ENCODE assay signal across 1 cellular context in the genomic region with DNA sequence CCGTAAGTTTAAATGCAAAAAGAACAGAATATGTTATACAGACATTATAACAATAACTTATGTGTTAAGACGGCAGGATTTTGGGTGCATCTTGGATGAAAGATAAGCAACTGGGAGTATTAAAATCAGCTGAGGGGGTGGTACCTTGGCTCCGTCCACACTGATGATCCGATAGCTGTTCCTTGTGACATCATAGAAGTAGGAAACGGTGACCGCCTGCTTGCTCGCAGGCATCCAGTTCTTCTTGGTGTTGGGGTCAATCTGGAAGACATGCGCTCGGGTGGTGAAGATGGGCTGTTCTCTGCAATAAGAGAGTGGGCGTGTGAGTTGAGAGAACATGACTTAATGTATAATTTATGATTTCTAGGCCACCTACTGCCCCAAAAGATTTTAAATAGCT.
TF ChIP-seq lines count a peak whose summit lies in the region.

No MANE protein-coding gene starts in this region.

TF ChIP-seq in K562, 482 proteins besides CTCF, POLR2A, EP300 and RAD21 (continued from another document and continues in another):
- TF ChIP-seq PHF21A (IDR thresholded peaks at IDR 0.05; ENCODE audit: borderline replicate concordance, low read depth) (no peak), RFX7 (CRISPR knock-in tag; IDR thresholded peaks at IDR 0.05) (no peak), ELF1 (tag; IDR thresholded peaks at IDR 0.05) (0 out of 2 replicates have a peak, but pooled peaks have one; percentile 22), RBM25 (IDR thresholded peaks at IDR 0.05; ENCODE audit: low read depth, low read length, severe bottlenecking) (no peak), HNRNPK (IDR thresholded peaks at IDR 0.05; ENCODE audit: low read depth, low read length, poor library complexity, severe bottlenecking) (no peak), ZBTB1 (CRISPR knock-in tag; IDR thresholded peaks at IDR 0.05; ENCODE audit: borderline replicate concordance, low read depth) (no peak), CBFA2T3 (IDR thresholded peaks at IDR 0.05) (0 out of 2 replicates have a peak, but pooled peaks have one; percentile 5), TRIM24 (IDR thresholded peaks at IDR 0.05) (no peak), CC2D1A (IDR thresholded peaks at IDR 0.05) (no peak), ASH1L (IDR thresholded peaks at IDR 0.05; ENCODE audit: borderline replicate concordance, low read depth, partially characterized antibody) (no peak), NCOA2 (IDR thresholded peaks at IDR 0.05; ENCODE audit: partially characterized antibody in 2 of 2) (no peak), ATF1 (CRISPR knock-in tag; IDR thresholded peaks at IDR 0.05) (no peak), ATF1 (tag; IDR thresholded peaks at IDR 0.05) (peak; percentile 79), NFATC3 (IDR thresholded peaks at IDR 0.05) (no peak), KLF13 (tag; IDR thresholded peaks at IDR 0.05; ENCODE audit: borderline replicate concordance, low read depth) (no peak), HOXB6 (CRISPR knock-in tag; IDR thresholded peaks at IDR 0.05; ENCODE audit: borderline replicate concordance) (no peak), PYGO2 (tag; IDR thresholded peaks at IDR 0.05) (no peak), SMARCA4 (IDR thresholded peaks at IDR 0.05) (peak; percentile 11; the same call in 1 of the 2 replicates), ARID1B (IDR thresholded peaks at IDR 0.05) (0 out of 2 replicates have a peak, but pooled peaks have one; percentile 16), ZNF408 (CRISPR knock-in tag; IDR thresholded peaks at IDR 0.05; ENCODE audit: low read depth) (no peak), MTA2 (IDR thresholded peaks at IDR 0.05; ENCODE audit: low read depth) (no peak), ARNT (IDR thresholded peaks at IDR 0.05) (no peak), KLF16 (IDR thresholded peaks at IDR 0.05) (0 out of 2 replicates have a peak, but pooled peaks have one; percentile 12), MCM7 (IDR thresholded peaks at IDR 0.05) (no peak), FOXA3 (CRISPR knock-in tag; conservative IDR thresholded peaks at IDR 0.05 in 1 of 2, IDR thresholded peaks at IDR 0.05 in 1 of 2) (no peak), RAD51 (IDR thresholded peaks at IDR 0.05; ENCODE audit: borderline replicate concordance, low read depth) (no peak)
- TF ChIP-seq, protein P1, sequence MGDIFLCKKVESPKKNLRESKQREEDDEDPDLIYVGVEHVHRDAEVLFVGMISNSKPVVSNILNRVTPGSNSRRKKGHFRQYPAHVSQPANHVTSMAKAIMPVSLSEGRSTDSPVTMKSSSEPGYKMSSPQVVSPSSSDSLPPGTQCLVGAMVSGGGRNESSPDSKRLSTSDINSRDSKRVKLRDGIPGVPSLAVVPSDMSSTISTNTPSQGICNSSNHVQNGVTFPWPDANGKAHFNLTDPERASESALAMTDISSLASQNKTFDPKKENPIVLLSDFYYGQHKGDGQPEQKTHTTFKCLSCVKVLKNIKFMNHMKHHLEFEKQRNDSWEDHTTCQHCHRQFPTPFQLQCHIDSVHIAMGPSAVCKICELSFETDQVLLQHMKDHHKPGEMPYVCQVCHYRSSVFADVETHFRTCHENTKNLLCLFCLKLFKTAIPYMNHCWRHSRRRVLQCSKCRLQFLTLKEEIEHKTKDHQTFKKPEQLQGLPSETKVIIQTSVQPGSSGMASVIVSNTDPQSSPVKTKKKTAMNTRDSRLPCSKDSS (IDR thresholded peaks at IDR 0.05; ENCODE audit: low read depth, partially characterized antibody): no peak
- TF ChIP-seq, protein P2, sequence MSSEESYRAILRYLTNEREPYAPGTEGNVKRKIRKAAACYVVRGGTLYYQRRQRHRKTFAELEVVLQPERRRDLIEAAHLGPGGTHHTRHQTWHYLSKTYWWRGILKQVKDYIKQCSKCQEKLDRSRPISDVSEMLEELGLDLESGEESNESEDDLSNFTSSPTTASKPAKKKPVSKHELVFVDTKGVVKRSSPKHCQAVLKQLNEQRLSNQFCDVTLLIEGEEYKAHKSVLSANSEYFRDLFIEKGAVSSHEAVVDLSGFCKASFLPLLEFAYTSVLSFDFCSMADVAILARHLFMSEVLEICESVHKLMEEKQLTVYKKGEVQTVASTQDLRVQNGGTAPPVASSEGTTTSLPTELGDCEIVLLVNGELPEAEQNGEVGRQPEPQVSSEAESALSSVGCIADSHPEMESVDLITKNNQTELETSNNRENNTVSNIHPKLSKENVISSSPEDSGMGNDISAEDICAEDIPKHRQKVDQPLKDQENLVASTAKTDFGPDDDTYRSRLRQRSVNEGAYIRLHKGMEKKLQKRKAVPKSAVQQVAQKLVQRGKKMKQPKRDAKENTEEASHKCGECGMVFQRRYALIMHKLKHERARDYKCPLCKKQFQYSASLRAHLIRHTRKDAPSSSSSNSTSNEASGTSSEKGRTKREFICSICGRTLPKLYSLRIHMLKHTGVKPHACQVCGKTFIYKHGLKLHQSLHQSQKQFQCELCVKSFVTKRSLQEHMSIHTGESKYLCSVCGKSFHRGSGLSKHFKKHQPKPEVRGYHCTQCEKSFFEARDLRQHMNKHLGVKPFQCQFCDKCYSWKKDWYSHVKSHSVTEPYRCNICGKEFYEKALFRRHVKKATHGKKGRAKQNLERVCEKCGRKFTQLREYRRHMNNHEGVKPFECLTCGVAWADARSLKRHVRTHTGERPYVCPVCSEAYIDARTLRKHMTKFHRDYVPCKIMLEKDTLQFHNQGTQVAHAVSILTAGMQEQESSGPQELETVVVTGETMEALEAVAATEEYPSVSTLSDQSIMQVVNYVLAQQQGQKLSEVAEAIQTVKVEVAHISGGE (CRISPR knock-in tag; IDR thresholded peaks at IDR 0.05): no peak
- TF ChIP-seq, protein P3, sequence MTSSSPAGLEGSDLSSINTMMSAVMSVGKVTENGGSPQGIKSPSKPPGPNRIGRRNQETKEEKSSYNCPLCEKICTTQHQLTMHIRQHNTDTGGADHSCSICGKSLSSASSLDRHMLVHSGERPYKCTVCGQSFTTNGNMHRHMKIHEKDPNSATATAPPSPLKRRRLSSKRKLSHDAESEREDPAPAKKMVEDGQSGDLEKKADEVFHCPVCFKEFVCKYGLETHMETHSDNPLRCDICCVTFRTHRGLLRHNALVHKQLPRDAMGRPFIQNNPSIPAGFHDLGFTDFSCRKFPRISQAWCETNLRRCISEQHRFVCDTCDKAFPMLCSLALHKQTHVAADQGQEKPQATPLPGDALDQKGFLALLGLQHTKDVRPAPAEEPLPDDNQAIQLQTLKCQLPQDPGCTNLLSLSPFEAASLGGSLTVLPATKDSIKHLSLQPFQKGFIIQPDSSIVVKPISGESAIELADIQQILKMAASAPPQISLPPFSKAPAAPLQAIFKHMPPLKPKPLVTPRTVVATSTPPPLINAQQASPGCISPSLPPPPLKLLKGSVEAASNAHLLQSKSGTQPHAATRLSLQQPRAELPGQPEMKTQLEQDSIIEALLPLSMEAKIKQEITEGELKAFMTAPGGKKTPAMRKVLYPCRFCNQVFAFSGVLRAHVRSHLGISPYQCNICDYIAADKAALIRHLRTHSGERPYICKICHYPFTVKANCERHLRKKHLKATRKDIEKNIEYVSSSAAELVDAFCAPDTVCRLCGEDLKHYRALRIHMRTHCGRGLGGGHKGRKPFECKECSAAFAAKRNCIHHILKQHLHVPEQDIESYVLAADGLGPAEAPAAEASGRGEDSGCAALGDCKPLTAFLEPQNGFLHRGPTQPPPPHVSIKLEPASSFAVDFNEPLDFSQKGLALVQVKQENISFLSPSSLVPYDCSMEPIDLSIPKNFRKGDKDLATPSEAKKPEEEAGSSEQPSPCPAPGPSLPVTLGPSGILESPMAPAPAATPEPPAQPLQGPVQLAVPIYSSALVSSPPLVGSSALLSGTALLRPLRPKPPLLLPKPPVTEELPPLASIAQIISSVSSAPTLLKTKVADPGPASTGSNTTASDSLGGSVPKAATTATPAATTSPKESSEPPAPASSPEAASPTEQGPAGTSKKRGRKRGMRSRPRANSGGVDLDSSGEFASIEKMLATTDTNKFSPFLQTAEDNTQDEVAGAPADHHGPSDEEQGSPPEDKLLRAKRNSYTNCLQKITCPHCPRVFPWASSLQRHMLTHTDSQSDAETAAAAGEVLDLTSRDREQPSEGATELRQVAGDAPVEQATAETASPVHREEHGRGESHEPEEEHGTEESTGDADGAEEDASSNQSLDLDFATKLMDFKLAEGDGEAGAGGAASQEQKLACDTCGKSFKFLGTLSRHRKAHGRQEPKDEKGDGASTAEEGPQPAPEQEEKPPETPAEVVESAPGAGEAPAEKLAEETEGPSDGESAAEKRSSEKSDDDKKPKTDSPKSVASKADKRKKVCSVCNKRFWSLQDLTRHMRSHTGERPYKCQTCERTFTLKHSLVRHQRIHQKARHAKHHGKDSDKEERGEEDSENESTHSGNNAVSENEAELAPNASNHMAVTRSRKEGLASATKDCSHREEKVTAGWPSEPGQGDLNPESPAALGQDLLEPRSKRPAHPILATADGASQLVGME (CRISPR knock-in tag; IDR thresholded peaks at IDR 0.05): no peak
- TF ChIP-seq, protein P4, sequence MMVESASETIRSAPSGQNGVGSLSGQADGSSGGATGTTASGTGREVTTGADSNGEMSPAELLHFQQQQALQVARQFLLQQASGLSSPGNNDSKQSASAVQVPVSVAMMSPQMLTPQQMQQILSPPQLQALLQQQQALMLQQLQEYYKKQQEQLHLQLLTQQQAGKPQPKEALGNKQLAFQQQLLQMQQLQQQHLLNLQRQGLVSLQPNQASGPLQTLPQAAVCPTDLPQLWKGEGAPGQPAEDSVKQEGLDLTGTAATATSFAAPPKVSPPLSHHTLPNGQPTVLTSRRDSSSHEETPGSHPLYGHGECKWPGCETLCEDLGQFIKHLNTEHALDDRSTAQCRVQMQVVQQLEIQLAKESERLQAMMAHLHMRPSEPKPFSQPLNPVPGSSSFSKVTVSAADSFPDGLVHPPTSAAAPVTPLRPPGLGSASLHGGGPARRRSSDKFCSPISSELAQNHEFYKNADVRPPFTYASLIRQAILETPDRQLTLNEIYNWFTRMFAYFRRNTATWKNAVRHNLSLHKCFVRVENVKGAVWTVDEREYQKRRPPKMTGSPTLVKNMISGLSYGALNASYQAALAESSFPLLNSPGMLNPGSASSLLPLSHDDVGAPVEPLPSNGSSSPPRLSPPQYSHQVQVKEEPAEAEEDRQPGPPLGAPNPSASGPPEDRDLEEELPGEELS (CRISPR knock-in tag; IDR thresholded peaks at IDR 0.05; ENCODE audit: borderline replicate concordance): no peak
- TF ChIP-seq, protein P5, sequence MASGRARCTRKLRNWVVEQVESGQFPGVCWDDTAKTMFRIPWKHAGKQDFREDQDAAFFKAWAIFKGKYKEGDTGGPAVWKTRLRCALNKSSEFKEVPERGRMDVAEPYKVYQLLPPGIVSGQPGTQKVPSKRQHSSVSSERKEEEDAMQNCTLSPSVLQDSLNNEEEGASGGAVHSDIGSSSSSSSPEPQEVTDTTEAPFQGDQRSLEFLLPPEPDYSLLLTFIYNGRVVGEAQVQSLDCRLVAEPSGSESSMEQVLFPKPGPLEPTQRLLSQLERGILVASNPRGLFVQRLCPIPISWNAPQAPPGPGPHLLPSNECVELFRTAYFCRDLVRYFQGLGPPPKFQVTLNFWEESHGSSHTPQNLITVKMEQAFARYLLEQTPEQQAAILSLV (tag; IDR thresholded peaks at IDR 0.05): no peak
- TF ChIP-seq, protein P6, sequence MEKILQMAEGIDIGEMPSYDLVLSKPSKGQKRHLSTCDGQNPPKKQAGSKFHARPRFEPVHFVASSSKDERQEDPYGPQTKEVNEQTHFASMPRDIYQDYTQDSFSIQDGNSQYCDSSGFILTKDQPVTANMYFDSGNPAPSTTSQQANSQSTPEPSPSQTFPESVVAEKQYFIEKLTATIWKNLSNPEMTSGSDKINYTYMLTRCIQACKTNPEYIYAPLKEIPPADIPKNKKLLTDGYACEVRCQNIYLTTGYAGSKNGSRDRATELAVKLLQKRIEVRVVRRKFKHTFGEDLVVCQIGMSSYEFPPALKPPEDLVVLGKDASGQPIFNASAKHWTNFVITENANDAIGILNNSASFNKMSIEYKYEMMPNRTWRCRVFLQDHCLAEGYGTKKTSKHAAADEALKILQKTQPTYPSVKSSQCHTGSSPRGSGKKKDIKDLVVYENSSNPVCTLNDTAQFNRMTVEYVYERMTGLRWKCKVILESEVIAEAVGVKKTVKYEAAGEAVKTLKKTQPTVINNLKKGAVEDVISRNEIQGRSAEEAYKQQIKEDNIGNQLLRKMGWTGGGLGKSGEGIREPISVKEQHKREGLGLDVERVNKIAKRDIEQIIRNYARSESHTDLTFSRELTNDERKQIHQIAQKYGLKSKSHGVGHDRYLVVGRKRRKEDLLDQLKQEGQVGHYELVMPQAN (IDR thresholded peaks at IDR 0.05; ENCODE audit: borderline replicate concordance): no peak
- TF ChIP-seq, protein P7, sequence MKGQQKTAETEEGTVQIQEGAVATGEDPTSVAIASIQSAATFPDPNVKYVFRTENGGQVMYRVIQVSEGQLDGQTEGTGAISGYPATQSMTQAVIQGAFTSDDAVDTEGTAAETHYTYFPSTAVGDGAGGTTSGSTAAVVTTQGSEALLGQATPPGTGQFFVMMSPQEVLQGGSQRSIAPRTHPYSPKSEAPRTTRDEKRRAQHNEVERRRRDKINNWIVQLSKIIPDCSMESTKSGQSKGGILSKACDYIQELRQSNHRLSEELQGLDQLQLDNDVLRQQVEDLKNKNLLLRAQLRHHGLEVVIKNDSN (CRISPR knock-in tag; IDR thresholded peaks at IDR 0.05): no peak
- TF ChIP-seq, protein P8, sequence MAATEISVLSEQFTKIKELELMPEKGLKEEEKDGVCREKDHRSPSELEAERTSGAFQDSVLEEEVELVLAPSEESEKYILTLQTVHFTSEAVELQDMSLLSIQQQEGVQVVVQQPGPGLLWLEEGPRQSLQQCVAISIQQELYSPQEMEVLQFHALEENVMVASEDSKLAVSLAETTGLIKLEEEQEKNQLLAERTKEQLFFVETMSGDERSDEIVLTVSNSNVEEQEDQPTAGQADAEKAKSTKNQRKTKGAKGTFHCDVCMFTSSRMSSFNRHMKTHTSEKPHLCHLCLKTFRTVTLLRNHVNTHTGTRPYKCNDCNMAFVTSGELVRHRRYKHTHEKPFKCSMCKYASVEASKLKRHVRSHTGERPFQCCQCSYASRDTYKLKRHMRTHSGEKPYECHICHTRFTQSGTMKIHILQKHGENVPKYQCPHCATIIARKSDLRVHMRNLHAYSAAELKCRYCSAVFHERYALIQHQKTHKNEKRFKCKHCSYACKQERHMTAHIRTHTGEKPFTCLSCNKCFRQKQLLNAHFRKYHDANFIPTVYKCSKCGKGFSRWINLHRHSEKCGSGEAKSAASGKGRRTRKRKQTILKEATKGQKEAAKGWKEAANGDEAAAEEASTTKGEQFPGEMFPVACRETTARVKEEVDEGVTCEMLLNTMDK (IDR thresholded peaks at IDR 0.05; ENCODE audit: borderline replicate concordance, insufficient read depth, low read depth, low read length, poor library complexity, severe bottlenecking): no peak
